ENCODE assay signal across 18 cellular contexts in genomic region chr2:95646274-95646994, GRCh38. TPM values are rescaled to one million over a fixed set of nuclear protein-coding genes. Genes with fewer than 3 reads are reported as not detected.
"Had no signal": no experiment of that assay in that cellular context is flagged by ENCODE, and none has a peak within 500 bp of the region (broad histone marks: within the 10 kb centered on the region; RNA-seq: fewer than 3 reads in every experiment).

No MANE protein-coding gene starts in this region.

RNA-seq across cellular contexts. Expression of gene TRIM43, which starts 54.6 kb away (rescaled TPM):
- total RNA-seq: activated CD4-positive, alpha-beta memory T cell treated with anti-CD3 and anti-CD28 coated beads for 36 hours; activated CD4-positive, alpha-beta T cell treated with anti-CD3 and anti-CD28 coated beads for 36 hours; activated CD4-positive, alpha-beta T cell treated with anti-CD3 and anti-CD28 coated beads, Interleukin-2, amount 10 ng/mL, durations not matched to agents 24 days and 14 days; activated CD8-positive, alpha-beta memory T cell treated with anti-CD3 and anti-CD28 coated beads for 36 hours; activated CD8-positive, alpha-beta T cell treated with anti-CD3 and anti-CD28 coated beads, Interleukin-2, amount 10 ng/mL, durations not matched to agents 7 days and 5 days; activated naive CD4-positive, alpha-beta T cell treated with anti-CD3 and anti-CD28 coated beads for 36 hours; activated naive CD8-positive, alpha-beta T cell treated with anti-CD3 and anti-CD28 coated beads for 36 hours; activated T-helper 1 cell treated with anti-CD3 and anti-CD28 coated beads, Interleukin-12 subunit alpha, Interleukin-12 subunit beta, Interleukin-2, Interleukin-4 antibody, amounts not matched to agents 30 ng/mL and 10 ng/mL and 1 ng/mL, durations not matched to agents 14 hours and 24 hours and 36 hours; adrenal gland; ascending aorta; cardiac septum; dorsolateral prefrontal cortex; endodermal cell; epithelial cell of proximal tubule; esophagus muscularis mucosa; foreskin keratinocyte; gastrocnemius medialis; T-helper 1 cell treated with Interleukin-12 subunit alpha and Interleukin-12 subunit beta and Interleukin-4 antibody, amounts not matched to agents 30 ng/mL and 1 ng/mL, for 36 hours had no signal
- polyA plus RNA-seq: adrenal gland, foreskin keratinocyte had no signal
